15 cellular contexts compared by ENCODE assay signal in the genomic region with DNA sequence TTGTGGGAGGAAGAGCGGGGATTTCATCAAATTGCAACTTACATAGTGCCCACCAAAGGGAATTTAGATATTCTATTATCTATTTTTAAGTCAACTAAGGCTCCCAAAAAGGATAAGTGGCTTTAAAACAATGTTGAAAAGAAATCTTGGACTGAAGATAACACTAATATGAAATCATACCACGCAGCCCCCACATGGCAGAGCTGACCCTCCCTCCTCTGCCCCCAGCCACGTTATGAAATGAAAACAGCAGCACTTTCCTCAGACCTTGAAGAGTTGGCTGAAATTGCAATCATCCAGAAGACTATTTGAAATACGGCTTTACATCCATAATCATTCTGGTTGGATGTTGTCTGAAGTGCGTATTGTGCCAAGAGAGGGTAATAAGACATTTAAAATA. TPM values are rescaled to one million over a fixed set of nuclear protein-coding genes. Genes with fewer than 3 reads are reported as not detected.
DNase-seq lines count a peak whose midpoint lies in the region; ATAC-seq and TF ChIP-seq lines count a peak whose summit lies in the region.
"Had no signal": no experiment of that assay in that cellular context is flagged by ENCODE, and none has a peak within 500 bp of the region (broad histone marks: within the 10 kb centered on the region; RNA-seq: fewer than 3 reads in every experiment).

No MANE protein-coding gene starts in this region.

- no peaks in the 10 kb centered on the region for H3K9me2 ChIP-seq in MM.1S (replicated peaks; ENCODE audit: insufficient read depth, low read length)

- H3F3A ChIP-seq in MM.1S (ENCODE audit: insufficient read depth, low read length), result peaks cover 39% of the 10 kb centered on the region

- POLR2A ChIA-PET in activated CD4-positive, alpha-beta T cell treated with anti-CD3 and anti-CD28 coated beads, Interleukin-2, amount 10 ng/mL, durations not matched to agents 7 days and 5 days (lab: Charles Lee), result interaction anchor here (1.7 kb wide), 1 partner anchor 43 kb away, joined by 6 read pairs; a partner anchor contains a TSS

- peak overlapping the region; percentile 63 for H3K4me2 ChIP-seq in MM.1S (ENCODE audit: low read depth, low read length)

- no peaks in the 10 kb centered on the region for H3K27me3 Mint-ChIP-seq in activated CD4-positive, alpha-beta T cell treated with anti-CD3 and anti-CD28 coated beads, Interleukin-2, amount 10 ng/mL, durations not matched to agents 7 days and 5 days

- peak overlapping the region; percentile 99 for H3K27ac Mint-ChIP-seq in activated CD4-positive, alpha-beta T cell treated with anti-CD3 and anti-CD28 coated beads, Interleukin-2, amount 10 ng/mL, durations not matched to agents 7 days and 5 days
- peak overlapping the region; percentile 91 to 100 for H3K27ac Mint-ChIP-seq in activated naive CD4-positive, alpha-beta T cell treated with anti-CD3 and anti-CD28 coated beads, Interleukin-2, amount 50 U/mL, for 72 hours
- H3K27ac Mint-ChIP-seq in stimulated activated effector memory CD8-positive, alpha-beta T cell treated with anti-CD3 and anti-CD28 coated beads, Interleukin-12 subunit alpha, Interleukin-12 subunit beta, amount 100 ng/mL, for 72 hours, result peak overlapping the region; percentile 93

- no peak for ATAC-seq in activated naive CD4-positive, alpha-beta T cell treated with anti-CD3 and anti-CD28 coated beads, Interleukin-2, amount 50 U/mL, for 72 hours
- no peak for ATAC-seq in stimulated activated effector memory CD8-positive, alpha-beta T cell treated with anti-CD3 and anti-CD28 coated beads, Interleukin-12 subunit alpha, Interleukin-12 subunit beta, amount 100 ng/mL, for 72 hours
- ATAC-seq in left lung (no peak), GM21723 (IDR thresholded peaks at IDR 0.05; ENCODE audit: unreplicated experiment) (no peak)
- ATAC-seq: esophagus mucosa, HCT116 had no signal

- no peaks in the 10 kb centered on the region for H3K79me2 ChIP-seq in MM.1S (ENCODE audit: low read length)

- CTCF ChIA-PET in activated CD4-positive, alpha-beta T cell treated with anti-CD3 and anti-CD28 coated beads, Interleukin-2, amount 10 ng/mL, durations not matched to agents 7 days and 5 days (lab: Charles Lee), result no interaction called here

- DNase-seq in activated CD4-positive, alpha-beta T cell treated with anti-CD3 and anti-CD28 coated beads, Interleukin-2, amount 10 ng/mL, durations not matched to agents 7 days and 5 days, result no peak
- no peak for DNase-seq in activated CD4-positive, alpha-beta T cell treated with anti-CD3 and anti-CD28 coated beads for 48 hours
- DNase-seq in MM.1S (no peak), left lung (no peak), islet precursor cell (no peak)
- no peak for DNase-seq in activated naive CD4-positive, alpha-beta T cell treated with anti-CD3 and anti-CD28 coated beads, Interleukin-2, amount 50 U/mL, for 72 hours (ENCODE audit: low spot score in 2 of 2)
- no peak for DNase-seq in stimulated activated effector memory CD8-positive, alpha-beta T cell treated with anti-CD3 and anti-CD28 coated beads, Interleukin-12 subunit alpha, Interleukin-12 subunit beta, amount 100 ng/mL, for 72 hours (ENCODE audit: low spot score in 2 of 2)
- DNase-seq: Caco-2, MG63, NCI-H2107, NCI-H82, sigmoid colon had no signal

- H3K4me3 ChIP-seq in MM.1S (ENCODE audit: low read length), result no peak overlapping the region
- no peak overlapping the region for H3K4me3 ChIP-seq in left lung
- H3K4me3 ChIP-seq: MG63, sigmoid colon had no signal

- peak overlapping the region; percentile 82; the same call in 1 of the 2 replicates for H3K9ac ChIP-seq in MM.1S (ENCODE audit: low read length)

- intact Hi-C loops in left lung (cut with DNase I), result no loop called here

- no peaks in the 10 kb centered on the region for H3K27me3 ChIP-seq in MM.1S (replicated peaks; ENCODE audit: insufficient read depth, low read length)
- peaks cover 0 to 5% of the 10 kb centered on the region in 2 donors for H3K27me3 ChIP-seq in left lung
- H3K27me3 ChIP-seq: MG63, sigmoid colon had no signal

- no peaks in the 10 kb centered on the region for H4K20me1 ChIP-seq in MM.1S (ENCODE audit: insufficient read depth, low read length)

- TF ChIP-seq CTCF in MM.1S (IDR thresholded peaks at IDR 0.05; ENCODE audit: low read length) (no peak), left lung (IDR thresholded peaks at IDR 0.05) (no peak)

- peaks cover 31% of the 10 kb centered on the region for H3K4me1 ChIP-seq in MM.1S (ENCODE audit: low read length)
- no peaks in the 10 kb centered on the region for H3K4me1 ChIP-seq in left lung
- H3K4me1 ChIP-seq: sigmoid colon had no signal

- H3K9me3 ChIP-seq in MM.1S (replicated peaks; ENCODE audit: insufficient read depth, low read length) (no peaks in the 10 kb centered on the region), left lung (no peaks in the 10 kb centered on the region)
- H3K9me3 ChIP-seq: Caco-2, MG63, sigmoid colon had no signal

- peaks cover 2% of the 10 kb centered on the region for H3K9me3 Mint-ChIP-seq in activated CD4-positive, alpha-beta T cell treated with anti-CD3 and anti-CD28 coated beads, Interleukin-2, amount 10 ng/mL, durations not matched to agents 7 days and 5 days
- H3K9me3 Mint-ChIP-seq in activated naive CD4-positive, alpha-beta T cell treated with anti-CD3 and anti-CD28 coated beads, Interleukin-2, amount 50 U/mL, for 72 hours, result no peaks in the 10 kb centered on the region
- H3K9me3 Mint-ChIP-seq in stimulated activated effector memory CD8-positive, alpha-beta T cell treated with anti-CD3 and anti-CD28 coated beads, Interleukin-12 subunit alpha, Interleukin-12 subunit beta, amount 100 ng/mL, for 72 hours, result no peaks in the 10 kb centered on the region

- H3K4me3 Mint-ChIP-seq in activated CD4-positive, alpha-beta T cell treated with anti-CD3 and anti-CD28 coated beads, Interleukin-2, amount 10 ng/mL, durations not matched to agents 7 days and 5 days, result no peak overlapping the region
- H3K4me3 Mint-ChIP-seq in stimulated activated effector memory CD8-positive, alpha-beta T cell treated with anti-CD3 and anti-CD28 coated beads, Interleukin-12 subunit alpha, Interleukin-12 subunit beta, amount 100 ng/mL, for 72 hours, result peak overlapping the region; percentile 73

- H3K27ac ChIP-seq in MM.1S (ENCODE audit: low read length) (peak overlapping the region; percentile 93), left lung (no peak overlapping the region)
- H3K27ac ChIP-seq: sigmoid colon had no signal

- H3K36me3 ChIP-seq in MM.1S (replicated peaks; ENCODE audit: insufficient read depth, low read length), result no peaks in the 10 kb centered on the region
- H3K36me3 ChIP-seq in left lung, result no peaks in the 10 kb centered on the region
- H3K36me3 ChIP-seq: MG63, sigmoid colon had no signal

- H3K4me1 Mint-ChIP-seq in activated CD4-positive, alpha-beta T cell treated with anti-CD3 and anti-CD28 coated beads, Interleukin-2, amount 10 ng/mL, durations not matched to agents 7 days and 5 days, result peaks cover 41% of the 10 kb centered on the region
- peaks cover 37% of the 10 kb centered on the region for H3K4me1 Mint-ChIP-seq in stimulated activated effector memory CD8-positive, alpha-beta T cell treated with anti-CD3 and anti-CD28 coated beads, Interleukin-12 subunit alpha, Interleukin-12 subunit beta, amount 100 ng/mL, for 72 hours

- H3K36me3 Mint-ChIP-seq in activated CD4-positive, alpha-beta T cell treated with anti-CD3 and anti-CD28 coated beads, Interleukin-2, amount 10 ng/mL, durations not matched to agents 7 days and 5 days (ENCODE audit: low read depth), result no peaks in the 10 kb centered on the region
- H3K36me3 Mint-ChIP-seq in activated naive CD4-positive, alpha-beta T cell treated with anti-CD3 and anti-CD28 coated beads, Interleukin-2, amount 50 U/mL, for 72 hours, result peaks cover 0 to 14% of the 10 kb centered on the region in 2 donors
- H3K36me3 Mint-ChIP-seq in stimulated activated effector memory CD8-positive, alpha-beta T cell treated with anti-CD3 and anti-CD28 coated beads, Interleukin-12 subunit alpha, Interleukin-12 subunit beta, amount 100 ng/mL, for 72 hours, result peaks cover 5% of the 10 kb centered on the region

- H2AFZ ChIP-seq in MM.1S (ENCODE audit: low read length), result peak overlapping the region; percentile 69

RNA-seq across cellular contexts. Expression of a gene that starts 42.8 kb away (rescaled TPM):
- 10 to 100 TPM; 49.6 to 58.2 TPM for total RNA-seq in activated CD4-positive, alpha-beta T cell treated with anti-CD3 and anti-CD28 coated beads, Interleukin-2, amount 10 ng/mL, durations not matched to agents 7 days and 5 days
- total RNA-seq in activated naive CD4-positive, alpha-beta T cell treated with anti-CD3 and anti-CD28 coated beads, Interleukin-2, amount 50 U/mL, for 72 hours, result 10 to 100 TPM; 59.0 to 82.5 TPM
- total RNA-seq in left lung, result 10 to 100 TPM; 21.4 to 28.3 TPM
